ENCODE assay signal across 24 cellular contexts in the genomic region with DNA sequence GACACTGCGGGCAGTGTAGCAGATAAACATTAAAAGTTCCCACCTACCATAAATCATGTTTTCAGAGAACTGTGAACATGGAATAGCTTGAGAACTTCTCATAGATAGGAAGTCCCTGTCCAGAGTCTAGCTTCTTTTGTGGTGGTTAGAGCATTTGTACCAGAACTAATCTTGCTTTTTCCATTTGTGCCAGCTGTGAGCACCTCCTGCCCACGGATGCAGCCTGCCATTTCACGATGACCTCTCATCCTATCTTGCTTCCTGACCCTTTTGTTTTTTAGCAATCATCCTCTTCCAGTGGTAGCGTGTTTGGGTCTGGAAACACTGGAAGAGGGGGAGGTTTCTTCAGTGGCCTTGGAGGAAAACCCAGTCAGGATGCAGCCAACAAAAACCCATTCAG.
DNase-seq lines count a peak whose midpoint lies in the region; ATAC-seq and TF ChIP-seq lines count a peak whose summit lies in the region.
"Had no signal": no experiment of that assay in that cellular context is flagged by ENCODE, and none has a peak within 500 bp of the region (broad histone marks: within the 10 kb centered on the region; RNA-seq: fewer than 3 reads in every experiment).

No MANE protein-coding gene starts in this region.

- H3K4me3 ChIP-seq in sigmoid colon, result no peak overlapping the region
- H3K4me3 ChIP-seq: GM23338, HAP-1 had no signal

- TF ChIP-seq EP300 in sigmoid colon (IDR thresholded peaks at IDR 0.05), result no peak

- H3K27me3 ChIP-seq in sigmoid colon, result no peaks in the 10 kb centered on the region

- TF ChIP-seq POLR2A in sigmoid colon (IDR thresholded peaks at IDR 0.05), result no peak

- peak overlapping the region in 3 of 4 donors; percentile 4 to 61 (median 49) for H3K27ac ChIP-seq in sigmoid colon
- H3K27ac ChIP-seq: C4-2B, HL-60, RWPE1 had no signal

- intact Hi-C loops in sigmoid colon (cut with DNase I), result no loop called here

- no peak for ATAC-seq in HG03135 (IDR thresholded peaks at IDR 0.05; ENCODE audit: unreplicated experiment)
- ATAC-seq: GM23338 had no signal

- H3K36me3 ChIP-seq in sigmoid colon, result peaks cover 0 to 34% (median 3%) of the 10 kb centered on the region in 4 donors

- TF ChIP-seq CTCF in sigmoid colon (IDR thresholded peaks at IDR 0.05), result no peak
- no peak for TF ChIP-seq CTCF in mesothelial cell of epicardium (IDR thresholded peaks at IDR 0.05; ENCODE audit: unreplicated experiment)

- H3K36me3 Mint-ChIP-seq in mesothelial cell of epicardium, result peaks cover 32% of the 10 kb centered on the region

- WGBS in sigmoid colon, 2 donors, result 68 to 82% methylated on average over 4 of the region's 4 CpGs

- H3K9me3 Mint-ChIP-seq in mesothelial cell of epicardium, result peaks cover 25% of the 10 kb centered on the region

- DNase-seq in CMK (ENCODE audit: low read depth) (peak; percentile 11), dermis blood vessel endothelial cell (peak; percentile 90), lung microvascular endothelial cell (ENCODE audit: low read depth in 2 of 2) (peak; percentile 72 to 79), sigmoid colon (no peak), mesothelial cell of epicardium (ENCODE audit: low spot score in 2 of 2, unreplicated experiment in 2 of 2) (no peak), islet precursor cell (no peak)
- DNase-seq: CD8-positive, alpha-beta memory T cell; DMS53; GDM1; KG1; NCI-H1092 treated with DMSO at 0.1 percent for 48 hours; NCI-H1436 treated with DMSO at 0.1 percent for 48 hours; NCI-H1930; NCI-H226; NCI-H524; NCI-H774; NK-92 treated with Interleukin-12 subunit alpha and Interleukin-12 subunit beta, amount 100 ng/mL, for 24 hours; SHP77 treated with DMSO at 0.1 percent for 48 hours had no signal

- no peaks in the 10 kb centered on the region for H3K4me1 Mint-ChIP-seq in mesothelial cell of epicardium

- H3K9me3 ChIP-seq in sigmoid colon, result peaks cover 0 to 5% (median 0%) of the 10 kb centered on the region in 4 donors

- H3K27ac Mint-ChIP-seq in mesothelial cell of epicardium, result no peak overlapping the region
- H3K27ac Mint-ChIP-seq: GM23338 had no signal

- H3K4me3 Mint-ChIP-seq in mesothelial cell of epicardium, result no peak overlapping the region
- H3K4me3 Mint-ChIP-seq: CD8-positive, alpha-beta memory T cell; GM23338 had no signal

- H3K27me3 Mint-ChIP-seq in mesothelial cell of epicardium (ENCODE audit: low read depth), result no peaks in the 10 kb centered on the region

- peaks cover 0 to 43% (median 33%) of the 10 kb centered on the region in 4 donors for H3K4me1 ChIP-seq in sigmoid colon
- H3K4me1 ChIP-seq: HAP-1 had no signal

Comparison
In these comparisons a context has a peak if more than half of its experiments do, and no peak if none do; other contexts are left out.
1. DNase-seq: peak in CMK (single experiment), dermis blood vessel endothelial cell (single experiment) and lung microvascular endothelial cell (2 of 2); none in sigmoid colon (single experiment), mesothelial cell of epicardium (0 of 2) and islet precursor cell (single experiment).